21 cellular contexts compared by ENCODE assay signal in the genomic region with DNA sequence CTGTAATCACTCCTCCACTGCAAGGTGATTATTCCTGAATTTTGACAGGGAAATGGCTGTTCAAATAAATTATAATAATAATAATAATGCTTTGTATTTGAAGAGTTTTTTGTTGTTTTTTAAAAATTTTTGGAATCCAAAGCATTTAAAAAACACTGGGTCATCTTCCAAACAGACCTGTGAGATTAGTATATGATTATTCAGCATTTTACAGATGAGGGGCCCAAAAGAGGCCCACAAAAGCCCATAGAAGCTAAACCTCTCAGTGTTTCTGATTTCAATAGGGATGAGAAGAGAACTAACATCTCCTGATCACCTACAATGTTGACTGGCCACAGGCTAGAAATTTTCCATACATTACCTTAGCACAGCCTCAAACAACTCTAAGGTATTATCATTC.
"Had no signal": no experiment of that assay in that cellular context is flagged by ENCODE, and none has a peak within 500 bp of the region (broad histone marks: within the 10 kb centered on the region; RNA-seq: fewer than 3 reads in every experiment).

No MANE protein-coding gene starts in this region.

- H3K9ac ChIP-seq: KMS-11 had no signal

- DNase-seq: Kasumi-1, MM.1S, NCI-H1092 treated with DMSO at 0.1 percent for 48 hours, NCI-H1436, NCI-H187, NCI-H2029, NCI-H2081 treated with DMSO at 0.1 percent for 48 hours, NCI-H2171, NCI-H226, NCI-H446, NCI-H510A, NCI-H524 treated with DMSO at 0.1 percent for 48 hours, NCI-H69, NCI-H774, Right ventricle myocardium superior, RPMI8226, SIG-M5 had no signal

- H3K27me3 ChIP-seq: SJSA1 had no signal

- H3K9me3 ChIP-seq: SJSA1 had no signal

- H3K27ac ChIP-seq: KMS-11, SJSA1, SK-N-MC had no signal

- H3K4me1 ChIP-seq: SJSA1 had no signal

- H3K4me2 ChIP-seq: KMS-11 had no signal

- H3K4me3 ChIP-seq: SJSA1, SK-N-MC had no signal

- FAIRE-seq: RCC 7860 had no signal
